In genomic region chr11:23732026-23732425, GRCh38 we compare ENCODE assay signal across 23 cellular contexts.
DNase-seq lines count a peak whose midpoint lies in the region; ATAC-seq and TF ChIP-seq lines count a peak whose summit lies in the region.
"Had no signal": no experiment of that assay in that cellular context is flagged by ENCODE, and none has a peak within 500 bp of the region (broad histone marks: within the 10 kb centered on the region; RNA-seq: fewer than 3 reads in every experiment).

No MANE protein-coding gene starts in this region.

- peaks cover 0 to 51% (median 12%) of the 10 kb centered on the region in 8 donors for H3K9me3 ChIP-seq in spleen
- H3K9me3 ChIP-seq: gastroesophageal sphincter, thoracic aorta had no signal

- H3K27ac ChIP-seq in spleen, result no peak overlapping the region
- H3K27ac ChIP-seq: breast epithelium, gastroesophageal sphincter, HL-60, KMS-11, parathyroid adenoma, thoracic aorta, WERI-Rb-1 had no signal

- DNase-seq in HS-27A (ENCODE audit: low read depth) (peak; percentile 15), astrocyte of the hippocampus (ENCODE audit: low read depth, low spot score) (peak; percentile 49), left colon (no peak), spleen (peak; percentile 40), head of caudate nucleus (no peak), posterior vena cava (ENCODE audit: low spot score) (no peak)
- DNase-seq: activated CD4-positive, alpha-beta memory T cell treated with anti-CD3 and anti-CD28 coated beads, Interleukin-2, amount 10 ng/mL, durations not matched to agents 7 days and 5 days; activated T-cell treated with anti-CD3 and anti-CD28 coated beads, Interleukin-2, amount 50 U/mL, for 4 hours; DMS153; NCI-H1092; NCI-H2081; NCI-H510A treated with DMSO at 0.1 percent for 48 hours; stimulated activated CD4-positive, alpha-beta T cell treated with anti-CD3 and anti-CD28 coated beads, Interleukin-12 subunit alpha, Interleukin-12 subunit beta, amount 100 ng/mL, for 4 hours; WERI-Rb-1 had no signal

- H3K36me3 ChIP-seq in spleen, result no peaks in the 10 kb centered on the region
- H3K36me3 ChIP-seq: breast epithelium, gastroesophageal sphincter, thoracic aorta, WERI-Rb-1 had no signal

- H3K4me3 ChIP-seq in spleen, result no peak overlapping the region
- H3K4me3 ChIP-seq: breast epithelium, gastroesophageal sphincter, lung, thoracic aorta had no signal

- intact Hi-C loops in left colon (cut with DNase I, micrococcal nuclease) (no loop called here), spleen (cut with DNase I; ENCODE audit: low total_unique reads) (no loop called here), head of caudate nucleus (cut with DNase I) (no loop called here), posterior vena cava (cut with DNase I) (no loop called here)

- ATAC-seq in left colon, result peak; percentile 40
- no peak for ATAC-seq in GM18861 (IDR thresholded peaks at IDR 0.05; ENCODE audit: unreplicated experiment)
- ATAC-seq: activated T-cell treated with anti-CD3 and anti-CD28 coated beads, Interleukin-2, amount 50 U/mL, for 4 hours; gastroesophageal sphincter; Right ventricle myocardium inferior had no signal

- no peaks in the 10 kb centered on the region for H3K27me3 ChIP-seq in spleen (replicated peaks in 1 of 7)
- H3K27me3 ChIP-seq: breast epithelium, gastroesophageal sphincter had no signal

- H3K4me1 ChIP-seq in spleen, result no peaks in the 10 kb centered on the region
- H3K4me1 ChIP-seq: breast epithelium, gastroesophageal sphincter, parathyroid adenoma had no signal

- 60 to 71% (median 65%) methylated on average over 7 of the region's 7 CpGs for WGBS in spleen, 5 donors

- TF ChIP-seq POLR2A in spleen (IDR thresholded peaks at IDR 0.05), result no peak

- no peak for TF ChIP-seq CTCF in spleen (IDR thresholded peaks at IDR 0.05 in 8 of 11, conservative IDR thresholded peaks at IDR 0.05 in 3 of 11)

Comparison
In these comparisons a context has a peak if more than half of its experiments do, and no peak if none do; other contexts are left out.
1. DNase-seq: peak in HS-27A (single experiment), astrocyte of the hippocampus (single experiment) and spleen (single experiment); none in left colon (0 of 2), head of caudate nucleus (0 of 42) and posterior vena cava (single experiment).